Comparison of ENCODE assay signal across 8 cellular contexts in the genomic region with DNA sequence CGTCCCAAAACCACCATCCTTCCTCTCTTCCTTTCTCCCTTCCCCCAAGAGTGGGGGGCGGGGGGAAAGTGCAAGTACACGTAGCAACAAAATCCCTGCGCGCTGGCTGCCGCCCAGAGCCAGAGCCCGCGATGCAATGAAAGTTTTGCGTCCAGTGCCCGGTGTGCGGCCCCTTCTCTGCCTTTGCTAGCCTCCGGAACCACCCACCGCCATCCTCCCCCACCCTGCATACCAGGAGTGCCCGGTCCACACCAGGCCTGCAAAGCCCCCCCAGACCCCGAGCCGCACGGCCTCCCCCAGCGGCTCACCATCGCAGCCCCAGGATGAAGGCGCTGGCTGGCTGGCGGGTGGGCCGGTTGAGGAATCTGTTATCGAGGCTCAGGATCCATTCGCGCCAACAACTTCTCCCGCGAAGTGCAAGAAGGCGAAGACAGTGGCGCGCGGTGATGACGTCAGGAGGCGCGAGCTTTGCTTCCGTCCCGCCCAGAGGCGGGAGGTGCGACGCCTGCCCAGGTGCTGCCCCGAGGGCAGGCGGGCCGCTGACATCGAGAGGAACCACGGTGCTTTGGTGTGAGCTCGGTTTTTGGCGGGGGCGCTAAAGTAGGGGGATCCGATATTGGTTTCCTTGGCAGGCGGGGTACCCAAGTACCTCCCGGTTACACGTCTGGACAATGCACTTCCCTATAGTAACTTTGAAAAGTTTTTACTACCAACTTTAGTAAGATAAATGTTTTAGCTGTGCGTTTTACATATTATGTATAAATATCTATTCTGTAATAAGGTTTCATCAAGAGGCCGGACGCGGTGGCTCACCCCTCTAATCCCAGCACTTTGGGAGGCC. TPM values are rescaled to one million over a fixed set of nuclear protein-coding genes. Genes with fewer than 3 reads are reported as not detected.
DNase-seq lines count a peak whose midpoint lies in the region; ATAC-seq lines count a peak whose summit lies in the region.

A gene with protein sequence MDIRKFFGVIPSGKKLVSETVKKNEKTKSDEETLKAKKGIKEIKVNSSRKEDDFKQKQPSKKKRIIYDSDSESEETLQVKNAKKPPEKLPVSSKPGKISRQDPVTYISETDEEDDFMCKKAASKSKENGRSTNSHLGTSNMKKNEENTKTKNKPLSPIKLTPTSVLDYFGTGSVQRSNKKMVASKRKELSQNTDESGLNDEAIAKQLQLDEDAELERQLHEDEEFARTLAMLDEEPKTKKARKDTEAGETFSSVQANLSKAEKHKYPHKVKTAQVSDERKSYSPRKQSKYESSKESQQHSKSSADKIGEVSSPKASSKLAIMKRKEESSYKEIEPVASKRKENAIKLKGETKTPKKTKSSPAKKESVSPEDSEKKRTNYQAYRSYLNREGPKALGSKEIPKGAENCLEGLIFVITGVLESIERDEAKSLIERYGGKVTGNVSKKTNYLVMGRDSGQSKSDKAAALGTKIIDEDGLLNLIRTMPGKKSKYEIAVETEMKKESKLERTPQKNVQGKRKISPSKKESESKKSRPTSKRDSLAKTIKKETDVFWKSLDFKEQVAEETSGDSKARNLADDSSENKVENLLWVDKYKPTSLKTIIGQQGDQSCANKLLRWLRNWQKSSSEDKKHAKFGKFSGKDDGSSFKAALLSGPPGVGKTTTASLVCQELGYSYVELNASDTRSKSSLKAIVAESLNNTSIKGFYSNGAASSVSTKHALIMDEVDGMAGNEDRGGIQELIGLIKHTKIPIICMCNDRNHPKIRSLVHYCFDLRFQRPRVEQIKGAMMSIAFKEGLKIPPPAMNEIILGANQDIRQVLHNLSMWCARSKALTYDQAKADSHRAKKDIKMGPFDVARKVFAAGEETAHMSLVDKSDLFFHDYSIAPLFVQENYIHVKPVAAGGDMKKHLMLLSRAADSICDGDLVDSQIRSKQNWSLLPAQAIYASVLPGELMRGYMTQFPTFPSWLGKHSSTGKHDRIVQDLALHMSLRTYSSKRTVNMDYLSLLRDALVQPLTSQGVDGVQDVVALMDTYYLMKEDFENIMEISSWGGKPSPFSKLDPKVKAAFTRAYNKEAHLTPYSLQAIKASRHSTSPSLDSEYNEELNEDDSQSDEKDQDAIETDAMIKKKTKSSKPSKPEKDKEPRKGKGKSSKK (minus strand): TSS at position 432 of the 841 bp plus-strand sequence. CDS start 121 bp downstream, at position 311.

- H3K9me3 Mint-ChIP-seq in naive B cell: peaks cover 4 to 9% (median 8%) of the 10 kb centered on the region in 7 donors
- no peaks in the 10 kb centered on the region for H3K9me3 Mint-ChIP-seq in stimulated activated effector memory CD8-positive, alpha-beta T cell treated with anti-CD3 and anti-CD28 coated beads, Interleukin-12 subunit alpha, Interleukin-12 subunit beta, amount 100 ng/mL, for 72 hours

- peak within 1 kb of the TSS; percentile 89 to 97 (median 95) for H3K4me3 Mint-ChIP-seq in naive B cell
- peak within 1 kb of the TSS; percentile 94 for H3K4me3 Mint-ChIP-seq in stimulated activated effector memory CD8-positive, alpha-beta T cell treated with anti-CD3 and anti-CD28 coated beads, Interleukin-12 subunit alpha, Interleukin-12 subunit beta, amount 100 ng/mL, for 72 hours

- ATAC-seq in GM21528 (IDR thresholded peaks at IDR 0.05; ENCODE audit: low FRiP score, unreplicated experiment) (peak; percentile 54), naive B cell (ENCODE audit: low read depth in 2 of 2) (peak; percentile 91 to 97)
- peak; percentile 98 for ATAC-seq in stimulated activated effector memory CD8-positive, alpha-beta T cell treated with anti-CD3 and anti-CD28 coated beads, Interleukin-12 subunit alpha, Interleukin-12 subunit beta, amount 100 ng/mL, for 72 hours

- no peaks in the 10 kb centered on the region for H3K27me3 Mint-ChIP-seq in naive B cell

- DNase-seq in D341Med (ENCODE audit: low spot score): peak; percentile 93
- DNase-seq in KG1 (lab: John Stamatoyannopoulos, UW): peak; percentile 88
- peak; percentile 90 for DNase-seq in RKO (ENCODE audit: low spot score)
- peak; percentile 82 for DNase-seq in activated T-helper 1 cell treated with Interleukin-2 at 50 U/mL for 16 hours (ENCODE audit: low read depth)
- peak; percentile 85 for DNase-seq in fibroblast of gingiva (ENCODE audit: low read depth)
- peak; percentile 91 for DNase-seq in naive B cell
- peak; percentile 89 to 97 for DNase-seq in stimulated activated effector memory CD8-positive, alpha-beta T cell treated with anti-CD3 and anti-CD28 coated beads, Interleukin-12 subunit alpha, Interleukin-12 subunit beta, amount 100 ng/mL, for 72 hours (ENCODE audit: low spot score in 2 of 2)

- H3K4me1 Mint-ChIP-seq in naive B cell: peaks cover 26 to 44% (median 40%) of the 10 kb centered on the region in 3 donors
- peaks cover 29% of the 10 kb centered on the region for H3K4me1 Mint-ChIP-seq in stimulated activated effector memory CD8-positive, alpha-beta T cell treated with anti-CD3 and anti-CD28 coated beads, Interleukin-12 subunit alpha, Interleukin-12 subunit beta, amount 100 ng/mL, for 72 hours

- peaks cover 7 to 10% of the 10 kb centered on the region in 2 donors for H3K36me3 Mint-ChIP-seq in naive B cell
- H3K36me3 Mint-ChIP-seq in stimulated activated effector memory CD8-positive, alpha-beta T cell treated with anti-CD3 and anti-CD28 coated beads, Interleukin-12 subunit alpha, Interleukin-12 subunit beta, amount 100 ng/mL, for 72 hours: peaks cover 53% of the 10 kb centered on the region

- peak within 1 kb of the TSS; percentile 91 to 97 (median 95) for H3K27ac Mint-ChIP-seq in naive B cell
- peak within 1 kb of the TSS; percentile 96 for H3K27ac Mint-ChIP-seq in stimulated activated effector memory CD8-positive, alpha-beta T cell treated with anti-CD3 and anti-CD28 coated beads, Interleukin-12 subunit alpha, Interleukin-12 subunit beta, amount 100 ng/mL, for 72 hours

RNA-seq across cellular contexts. Expression of the gene that starts here (rescaled TPM):
- 10 to 100 TPM in 5 of 6 donors, 1 to 10 TPM in 1; 9.0 to 54.7 (median 37.9) TPM for polyA plus RNA-seq in naive B cell (ENCODE audit: low read depth in 6 of 6)

Comparison
In these comparisons a context has a peak if more than half of its experiments do, and no peak if none do; other contexts are left out.
1. Peak in every context shown above with its lines: DNase-seq and ATAC-seq.